Comparison of ENCODE assay signal across 9 cellular contexts in the genomic region with DNA sequence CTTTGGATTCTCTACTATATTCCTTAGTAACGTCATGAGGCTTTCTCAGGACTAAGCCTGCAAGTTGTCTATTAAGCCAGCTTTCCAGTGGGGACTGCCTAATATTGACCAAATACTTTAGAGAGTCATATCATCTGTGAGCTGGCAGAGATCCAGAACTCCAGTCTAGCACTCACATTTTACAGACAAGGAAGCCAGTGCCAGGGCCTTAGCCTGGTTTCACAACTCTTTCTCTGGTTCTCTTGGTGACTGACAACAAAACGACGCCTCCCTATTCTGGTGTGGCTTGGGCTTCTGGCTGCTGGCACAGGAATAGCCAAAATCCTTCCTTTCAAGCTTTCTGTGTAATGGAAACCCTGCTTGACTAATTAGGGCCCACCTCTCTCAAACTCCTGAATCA.
DNase-seq lines count a peak whose midpoint lies in the region; ATAC-seq, FAIRE-seq and TF ChIP-seq lines count a peak whose summit lies in the region.
"Had no signal": no experiment of that assay in that cellular context is flagged by ENCODE, and none has a peak within 500 bp of the region (broad histone marks: within the 10 kb centered on the region; RNA-seq: fewer than 3 reads in every experiment).

No MANE protein-coding gene starts in this region.

- no peak overlapping the region for H3K27ac Mint-ChIP-seq in natural killer cell treated with Interleukin-12 subunit alpha and Interleukin-12 subunit beta and Interleukin-15 and Interleukin-18, amount 100 ng/mL, for 72 hours
- H3K27ac Mint-ChIP-seq: activated B cell treated with CpG ODN at 0.5 μM for 24 hours had no signal

- peaks cover 0 to 11% (median 0%) of the 10 kb centered on the region in 11 experiments; a peak in 4 of 22 replicates for H3K27me3 ChIP-seq in BLaER1 treated with 17β-estradiol and CSF1 and Interleukin-3, amounts not matched to agents 10 nM and 100 nM

- H4K20me1 ChIP-seq in BLaER1 treated with 17β-estradiol and CSF1 and Interleukin-3, amounts not matched to agents 10 nM and 100 nM = no peaks in the 10 kb centered on the region

- TF ChIP-seq POLR2A in H54 (IDR thresholded peaks at IDR 0.05; ENCODE audit: low read depth, low read length) = no peak

- no peak overlapping the region for H3K9ac ChIP-seq in BLaER1 treated with 17β-estradiol and CSF1 and Interleukin-3, amounts not matched to agents 10 nM and 100 nM

- no peak for FAIRE-seq in H54 (lab: Jason Lieb, UNC)

- no peaks in the 10 kb centered on the region for H3K36me3 ChIP-seq in BLaER1 treated with 17β-estradiol and CSF1 and Interleukin-3, amounts not matched to agents 10 nM and 100 nM

- no peaks in the 10 kb centered on the region for H3K9me3 Mint-ChIP-seq in natural killer cell treated with Interleukin-12 subunit alpha and Interleukin-12 subunit beta and Interleukin-15 and Interleukin-18, amount 100 ng/mL, for 72 hours
- H3K9me3 Mint-ChIP-seq: activated B cell treated with CpG ODN at 0.5 μM for 24 hours had no signal

- H3K4me3 ChIP-seq in BLaER1 treated with 17β-estradiol and CSF1 and Interleukin-3, amounts not matched to agents 10 nM and 100 nM = no peak overlapping the region

- no peaks in the 10 kb centered on the region for H3K36me3 Mint-ChIP-seq in natural killer cell treated with Interleukin-12 subunit alpha and Interleukin-12 subunit beta and Interleukin-15 and Interleukin-18, amount 100 ng/mL, for 72 hours

- H3K9me3 ChIP-seq in BLaER1 treated with 17β-estradiol and CSF1 and Interleukin-3, amounts not matched to agents 10 nM and 100 nM (replicated peaks in 1 of 11) = no peaks in the 10 kb centered on the region

- DNase-seq in NCI-H2107 treated with DMSO at 0.1 percent for 48 hours (lab: John Stamatoyannopoulos, UW; ENCODE audit: unreplicated experiment) = peak; percentile 27
- peak in 7 of 61 donors; percentile 9 to 45 (median 14) for DNase-seq in caudate nucleus (lab: John Stamatoyannopoulos, UW)
- peak; percentile 93 for DNase-seq in mucosa of gallbladder (ENCODE audit: low spot score)
- no peak for DNase-seq in natural killer cell treated with Interleukin-12 subunit alpha and Interleukin-12 subunit beta and Interleukin-15 and Interleukin-18, amount 100 ng/mL, for 72 hours (ENCODE audit: low spot score)
- DNase-seq in activated naive CD4-positive, alpha-beta T cell treated with Interleukin-2 at 50 U/mL for 16 hours = no peak
- DNase-seq in G401 (ENCODE audit: low spot score) = no peak
- DNase-seq in H54 (ENCODE audit: insufficient read length, low spot score) = no peak
- DNase-seq: activated B cell treated with CpG ODN at 0.5 μM for 24 hours had no signal

- H3K4me3 Mint-ChIP-seq in natural killer cell treated with Interleukin-12 subunit alpha and Interleukin-12 subunit beta and Interleukin-15 and Interleukin-18, amount 100 ng/mL, for 72 hours = no peak overlapping the region
- H3K4me3 Mint-ChIP-seq: activated B cell treated with CpG ODN at 0.5 μM for 24 hours had no signal

- peaks cover 6 to 9% of the 10 kb centered on the region in 2 donors for H3K4me1 Mint-ChIP-seq in natural killer cell treated with Interleukin-12 subunit alpha and Interleukin-12 subunit beta and Interleukin-15 and Interleukin-18, amount 100 ng/mL, for 72 hours (ENCODE audit: low read depth in 2 of 2)
- H3K4me1 Mint-ChIP-seq: activated B cell treated with CpG ODN at 0.5 μM for 24 hours had no signal

- peaks cover 0 to 8% of the 10 kb centered on the region in 2 donors for H3K27me3 Mint-ChIP-seq in natural killer cell treated with Interleukin-12 subunit alpha and Interleukin-12 subunit beta and Interleukin-15 and Interleukin-18, amount 100 ng/mL, for 72 hours

- in situ Hi-C loops in G401 (cut with HindIII; ENCODE audit: low sequenced_read_pairs) = no loop called here

- H3K4me2 ChIP-seq in BLaER1 treated with 17β-estradiol and CSF1 and Interleukin-3, amounts not matched to agents 10 nM and 100 nM = peak overlapping the region; percentile 2 to 70 (median 44); a peak in 14 of 22 replicates

- no peak for ATAC-seq in natural killer cell treated with Interleukin-12 subunit alpha and Interleukin-12 subunit beta and Interleukin-15 and Interleukin-18, amount 100 ng/mL, for 72 hours

- H3K4me1 ChIP-seq in BLaER1 treated with 17β-estradiol and CSF1 and Interleukin-3, amounts not matched to agents 10 nM and 100 nM = peaks cover 0 to 44% (median 31%) of the 10 kb centered on the region in 10 experiments; a peak in 18 of 20 replicates

- no peak overlapping the region for H3K27ac ChIP-seq in BLaER1 treated with 17β-estradiol and CSF1 and Interleukin-3, amounts not matched to agents 10 nM and 100 nM
- peak overlapping the region; percentile 49 for H3K27ac ChIP-seq in caudate nucleus (ENCODE audit: low read depth, low read length)

Comparison
In these comparisons a context has a peak if more than half of its experiments do, and no peak if none do; other contexts are left out.
1. DNase-seq: peak in NCI-H2107 treated with DMSO at 0.1 percent for 48 hours (single experiment) and mucosa of gallbladder (single experiment); none in natural killer cell treated with Interleukin-12 subunit alpha and Interleukin-12 subunit beta and Interleukin-15 and Interleukin-18, amount 100 ng/mL, for 72 hours (single experiment), activated naive CD4-positive, alpha-beta T cell treated with Interleukin-2 at 50 U/mL for 16 hours (single experiment), G401 (single experiment) and H54 (single experiment).